Comparison of ENCODE assay signal across 8 cellular contexts in the genomic region with DNA sequence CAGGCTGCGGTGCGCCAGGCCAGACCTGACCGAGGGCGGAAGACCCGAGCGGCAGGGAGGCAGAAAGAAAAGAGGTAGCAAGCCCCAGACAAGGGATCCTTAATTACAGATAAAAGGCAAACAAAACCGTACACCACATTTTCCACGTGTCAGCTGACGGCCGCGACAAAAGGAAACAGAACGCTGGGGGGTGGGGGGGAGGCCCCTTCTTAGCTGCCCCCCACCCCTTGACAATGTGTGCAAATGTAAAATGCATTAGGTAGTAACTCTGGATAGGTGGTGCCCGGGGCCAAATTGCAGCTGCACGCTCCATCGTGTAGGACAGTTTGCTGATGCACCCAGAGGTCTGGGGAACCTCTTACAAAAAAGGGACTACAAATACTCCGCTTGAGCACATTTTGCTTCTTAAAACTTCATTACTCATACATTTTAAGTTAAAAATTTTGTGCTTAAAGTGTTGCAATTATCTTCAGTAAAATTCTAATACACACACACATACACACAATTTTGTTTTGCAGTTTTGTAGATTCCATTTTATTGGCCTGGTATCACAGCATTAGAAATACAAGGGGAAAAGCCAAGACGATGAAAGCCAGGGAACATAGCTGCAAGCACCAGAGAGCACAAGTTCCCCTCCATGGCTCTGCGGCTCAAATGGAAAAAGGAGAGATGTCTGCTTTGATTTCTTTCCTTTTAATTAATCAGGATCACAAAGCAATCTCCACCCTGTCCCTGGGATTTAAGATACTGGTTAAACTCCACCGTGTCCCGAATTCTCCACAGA.
A peak's percentile ranks its signal among the peaks of the same experiment; 100 is the strongest.
DNase-seq lines count a peak whose midpoint lies in the region; ATAC-seq and TF ChIP-seq lines count a peak whose summit lies in the region.

No MANE protein-coding gene starts in this region.

- TF ChIP-seq CTCF in activated B cell treated with CpG ODN at 0.5 μM for 24 hours (IDR thresholded peaks at IDR 0.05): no peak

- peak overlapping the region; percentile 76 for H3K9ac ChIP-seq in skeletal muscle satellite cell (ENCODE audit: low read depth, low read length)

- H3K4me1 ChIP-seq in skeletal muscle satellite cell (ENCODE audit: control insufficient read depth, insufficient read depth, low read length): peaks cover 44% of the 10 kb centered on the region

- no peak overlapping the region for H3K27ac Mint-ChIP-seq in activated B cell treated with CpG ODN at 0.5 μM for 24 hours

- ATAC-seq in HG02973 (IDR thresholded peaks at IDR 0.05; ENCODE audit: unreplicated experiment) (peak; percentile 23), activated B cell treated with CpG ODN at 0.5 μM for 24 hours (ENCODE audit: low read depth) (peak; percentile 20), left ventricle myocardium superior (peak; percentile 41), HG03045 (IDR thresholded peaks at IDR 0.05; ENCODE audit: unreplicated experiment) (no peak)

- CTCF ChIA-PET in activated B cell treated with CpG ODN at 0.5 μM for 24 hours (lab: Charles Lee): no interaction called here

- H3K4me3 ChIP-seq in skeletal muscle satellite cell (ENCODE audit: low read length): peak overlapping the region; percentile 85

- peak overlapping the region; percentile 99 for H3K4me2 ChIP-seq in skeletal muscle satellite cell (ENCODE audit: low read length)

- H3K36me3 ChIP-seq in skeletal muscle satellite cell (ENCODE audit: insufficient read depth, low read length): no peaks in the 10 kb centered on the region

- no peaks in the 10 kb centered on the region for H3K9me3 Mint-ChIP-seq in activated B cell treated with CpG ODN at 0.5 μM for 24 hours

- H3K4me3 Mint-ChIP-seq in activated B cell treated with CpG ODN at 0.5 μM for 24 hours: peak overlapping the region; percentile 61

- H3K4me1 Mint-ChIP-seq in activated B cell treated with CpG ODN at 0.5 μM for 24 hours: peaks cover 20% of the 10 kb centered on the region

- intact Hi-C loops in activated B cell treated with CpG ODN at 0.5 μM for 24 hours (cut with micrococcal nuclease) (loop anchor here (5.0 to 10.0 kb wide), 2 partner anchors 467 to 1815 kb away; no protein-coding TSS in a partner anchor), left ventricle myocardium superior (cut with micrococcal nuclease) (no loop called here)

- H3K9me3 ChIP-seq in skeletal muscle satellite cell (replicated peaks; ENCODE audit: low read length): no peaks in the 10 kb centered on the region

- H3K27me3 ChIP-seq in skeletal muscle satellite cell (ENCODE audit: control insufficient read depth, insufficient read depth, low read length): no peaks in the 10 kb centered on the region

- H3K27me3 Mint-ChIP-seq in activated B cell treated with CpG ODN at 0.5 μM for 24 hours: peaks cover 17% of the 10 kb centered on the region

- DNase-seq in NCI-H1092 treated with DMSO at 0.1 percent for 48 hours (lab: John Stamatoyannopoulos, UW) (peak; percentile 33), NCI-H1092 (lab: John Stamatoyannopoulos, UW) (no peak), activated B cell treated with CpG ODN at 0.5 μM for 24 hours (no peak), left ventricle myocardium superior (no peak), HT-29 (ENCODE audit: low spot score) (no peak)

- no peaks in the 10 kb centered on the region for H3K36me3 Mint-ChIP-seq in activated B cell treated with CpG ODN at 0.5 μM for 24 hours (ENCODE audit: low read depth)

- POLR2A ChIA-PET in activated B cell treated with CpG ODN at 0.5 μM for 24 hours (lab: Charles Lee): interaction anchor here (0.6 kb wide), 1 partner anchor 301 kb away, joined by 11 read pairs; no protein-coding TSS in a partner anchor
